8 cellular contexts compared by ENCODE assay signal in genomic region chrX:15751160-15751819, GRCh38. TPM values are rescaled to one million over a fixed set of nuclear protein-coding genes. Genes with fewer than 3 reads are reported as not detected.
A peak's percentile ranks its signal among the peaks of the same experiment; 100 is the strongest.
DNase-seq lines count a peak whose midpoint lies in the region; ATAC-seq and TF ChIP-seq lines count a peak whose summit lies in the region.

No MANE protein-coding gene starts in this region.

- H3K36me3 ChIP-seq in KOPT-K1 (ENCODE audit: insufficient read depth, low read length) (no peaks in the 10 kb centered on the region), colonic mucosa (no peaks in the 10 kb centered on the region), H7 (replicated peaks; ENCODE audit: control insufficient read depth, insufficient read depth, low read length) (no peaks in the 10 kb centered on the region)

- H3K9ac ChIP-seq in colonic mucosa (ENCODE audit: low read depth in 2 of 2, low read length in 2 of 2), result no peak overlapping the region

- ATAC-seq in CD4-positive, alpha-beta T cell (ENCODE audit: poor library complexity), result peak; percentile 80

- H3K4me1 Mint-ChIP-seq in CD4-positive, alpha-beta T cell (ENCODE audit: low read depth), result peaks cover 87% of the 10 kb centered on the region
- H3K4me1 Mint-ChIP-seq in nephron progenitor cell, result peaks cover 34% of the 10 kb centered on the region

- CTCF ChIA-PET in CD4-positive, alpha-beta T cell (lab: Charles Lee), result interaction anchor here (0.7 to 3.4 kb wide), 3 partner anchors 11 to 502 kb away, joined by 3 to 25 read pairs (median 3); partner anchors contain the start of gene CA5B

- H3K36me3 Mint-ChIP-seq in CD4-positive, alpha-beta T cell (ENCODE audit: low read depth), result peaks cover 55% of the 10 kb centered on the region
- peaks cover 18% of the 10 kb centered on the region for H3K36me3 Mint-ChIP-seq in nephron progenitor cell (ENCODE audit: low read depth)

- H3K27me3 Mint-ChIP-seq in CD4-positive, alpha-beta T cell, result no peaks in the 10 kb centered on the region
- peaks cover 7% of the 10 kb centered on the region for H3K27me3 Mint-ChIP-seq in nephron progenitor cell (ENCODE audit: low read depth, poor library complexity)

- H3K27me3 ChIP-seq in CD4-positive, alpha-beta T cell (ENCODE audit: control insufficient read depth, insufficient read depth, low read length), result no peaks in the 10 kb centered on the region
- no peaks in the 10 kb centered on the region for H3K27me3 ChIP-seq in colonic mucosa
- no peaks in the 10 kb centered on the region for H3K27me3 ChIP-seq in H7 (ENCODE audit: control insufficient read depth, insufficient read depth, low read length)

- DNase-seq in CD4-positive, alpha-beta T cell, result peak in 1 of 10 experiments; percentile 7
- no peak for DNase-seq in colonic mucosa
- DNase-seq in nephron progenitor cell, result no peak
- DNase-seq in H7, result no peak
- DNase-seq in HUDEP-2 (lab: John Stamatoyannopoulos, UW; ENCODE audit: unreplicated experiment in 76 of 76), result no peak
- no peak for DNase-seq in RPMI8226
- DNase-seq in SKM-1 treated with dmso at 0.1 percent for 144 hours (lab: John Stamatoyannopoulos, UW; ENCODE audit: unreplicated experiment), result no peak

- intact Hi-C loops in CD4-positive, alpha-beta T cell (cut with DNase I, micrococcal nuclease), result loop anchor here in 1 of 2 experiments (1.0 to 5.0 kb wide), 2 partner anchors 13 to 41 kb away; partner anchors contain the start of genes CA5B and ZRSR2
- intact Hi-C loops in colonic mucosa (cut with DNase I), result no loop called here

- H3K9me3 ChIP-seq in CD4-positive, alpha-beta T cell (ENCODE audit: control insufficient read depth, low read length), result no peaks in the 10 kb centered on the region
- H3K9me3 ChIP-seq in KOPT-K1 (ENCODE audit: insufficient read depth, low read length, poor library complexity, severe bottlenecking) (no peaks in the 10 kb centered on the region), colonic mucosa (no peaks in the 10 kb centered on the region)

- peak overlapping the region; percentile 91 for H3K27ac Mint-ChIP-seq in CD4-positive, alpha-beta T cell
- H3K27ac Mint-ChIP-seq in nephron progenitor cell, result peak overlapping the region; percentile 64

- H3K4me3 Mint-ChIP-seq in CD4-positive, alpha-beta T cell, result peak overlapping the region; percentile 81
- no peak overlapping the region for H3K4me3 Mint-ChIP-seq in nephron progenitor cell

- POLR2A ChIA-PET in CD4-positive, alpha-beta T cell (lab: Charles Lee), result interaction anchor here (0.6 to 13.9 kb wide), 6 partner anchors 13 to 104 kb away, joined by 3 to 204 read pairs (median 3); partner anchors contain the start of genes AP1S2, CA5B and ZRSR2

- peak overlapping the region; percentile 90 for H3K27ac ChIP-seq in CD4-positive, alpha-beta T cell (ENCODE audit: low read depth, low read length)
- H3K27ac ChIP-seq in KOPT-K1 (ENCODE audit: low read depth, low read length, poor library complexity, severe bottlenecking) (peak overlapping the region; percentile 76), colonic mucosa (peak overlapping the region; percentile 31)

- H3K4me3 ChIP-seq in colonic mucosa (no peak overlapping the region), H7 (ENCODE audit: insufficient read depth, low read depth, low read length) (no peak overlapping the region)

- no peaks in the 10 kb centered on the region for H3K9me3 Mint-ChIP-seq in CD4-positive, alpha-beta T cell
- no peaks in the 10 kb centered on the region for H3K9me3 Mint-ChIP-seq in nephron progenitor cell

- no peaks in the 10 kb centered on the region for H3K4me1 ChIP-seq in colonic mucosa

- TF ChIP-seq CTCF in CD4-positive, alpha-beta T cell (IDR thresholded peaks at IDR 0.05), result no peak
- TF ChIP-seq CTCF in colonic mucosa (IDR thresholded peaks at IDR 0.05) (no peak), nephron progenitor cell (IDR thresholded peaks at IDR 0.05) (no peak)

RNA-seq across cellular contexts. Expression of gene CA5B, which starts 13.2 kb away (rescaled TPM):
- 10 to 100 TPM; 60.8 to 64.5 TPM for total RNA-seq in CD4-positive, alpha-beta T cell
- total RNA-seq in colonic mucosa, result 1 to 10 TPM; 5.2 to 5.7 TPM
- total RNA-seq in H7 (2014; rRNA removed; shearing (Covaris generic)), result 4.9 and 5.4 TPM in 2 replicates

RNA-seq across cellular contexts. Expression of gene ZRSR2, which starts 39.0 kb away (rescaled TPM):
- total RNA-seq in CD4-positive, alpha-beta T cell, result 10 to 100 TPM; 18.4 to 21.1 TPM
- 1 to 10 TPM; 7.9 to 8.4 TPM for total RNA-seq in colonic mucosa
- total RNA-seq in H7 (2014; rRNA removed; shearing (Covaris generic)), result 6.1 and 8.4 TPM in 2 replicates

Comparison
In these comparisons a context has a peak if more than half of its experiments do, and no peak if none do; other contexts are left out.
1. H3K27ac ChIP-seq: peak in every context shown above with its lines; median percentile 90 in CD4-positive, alpha-beta T cell; 76 in KOPT-K1; 31 in colonic mucosa.